17 cellular contexts compared by ENCODE assay signal in genomic region chr6:39565948-39566347, GRCh38.
DNase-seq lines count a peak whose midpoint lies in the region; ATAC-seq, FAIRE-seq and TF ChIP-seq lines count a peak whose summit lies in the region.
"Had no signal": no experiment of that assay in that cellular context is flagged by ENCODE, and none has a peak within 500 bp of the region (broad histone marks: within the 10 kb centered on the region; RNA-seq: fewer than 3 reads in every experiment).

No MANE protein-coding gene starts in this region.

- no peak overlapping the region for H3K4me3 Mint-ChIP-seq in osteocyte (ENCODE audit: unreplicated experiment)
- H3K4me3 Mint-ChIP-seq: CD8-positive, alpha-beta memory T cell had no signal

- 42% methylated on average over 1 of the region's 1 CpG for WGBS in GM12878 (ENCODE audit: insufficient coverage, insufficient replicate concordance, low lambda C conversion rate, missing lambda C conversion rate)
- 83 to 91% methylated on average over 1 of the region's 1 CpG for whole genome bisulfite sequencing in body of pancreas, 2 donors

- no peaks in the 10 kb centered on the region for H3K27me3 Mint-ChIP-seq in osteocyte (ENCODE audit: unreplicated experiment)

- H3K9me2 ChIP-seq in MM.1S (replicated peaks; ENCODE audit: insufficient read depth, low read length), result no peaks in the 10 kb centered on the region
- no peaks in the 10 kb centered on the region for H3K9me2 ChIP-seq in PC-3 (replicated peaks; ENCODE audit: low read length)

- no peak overlapping the region for H3K4me3 ChIP-seq in MM.1S (ENCODE audit: low read length)
- H3K4me3 ChIP-seq in GM12878, result no peak overlapping the region
- no peak overlapping the region for H3K4me3 ChIP-seq in body of pancreas
- no peak overlapping the region for H3K4me3 ChIP-seq in PC-3 (ENCODE audit: low read length)
- H3K4me3 ChIP-seq: A549, BLaER1 had no signal

- in situ Hi-C loops in GM12878 (cut with MboI), result no loop called here

- H3K36me3 ChIP-seq in MM.1S (replicated peaks; ENCODE audit: insufficient read depth, low read length), result no peaks in the 10 kb centered on the region
- no peaks in the 10 kb centered on the region for H3K36me3 ChIP-seq in GM12878 (ENCODE audit: control insufficient read depth in 2 of 2, insufficient read depth in 2 of 2, low read length in 1 of 2)
- no peaks in the 10 kb centered on the region for H3K36me3 ChIP-seq in body of pancreas (replicated peaks in 1 of 2; ENCODE audit: insufficient read depth in 1 of 2, low read depth in 2 of 2)
- no peaks in the 10 kb centered on the region for H3K36me3 ChIP-seq in PC-3 (ENCODE audit: low read depth, low read length)
- H3K36me3 ChIP-seq: BLaER1 had no signal

- TF ChIP-seq POLR2A in GM12878 (IDR thresholded peaks at IDR 0.05; ENCODE audit: low read depth, low read length), result no peak
- no peak for TF ChIP-seq POLR2A in body of pancreas (IDR thresholded peaks at IDR 0.05)

- H3K27ac Mint-ChIP-seq in osteocyte (ENCODE audit: unreplicated experiment), result peak overlapping the region; percentile 7
- H3K27ac Mint-ChIP-seq: CD8-positive, alpha-beta memory T cell had no signal

- H3K9me3 ChIP-seq in MM.1S (replicated peaks; ENCODE audit: insufficient read depth, low read length) (no peaks in the 10 kb centered on the region), GM12878 (replicated peaks; ENCODE audit: control insufficient read depth, insufficient read depth, low read length) (no peaks in the 10 kb centered on the region), body of pancreas (no peaks in the 10 kb centered on the region), PC-3 (ENCODE audit: low read length) (no peaks in the 10 kb centered on the region)
- H3K9me3 ChIP-seq: A549, BLaER1, Caco-2 had no signal

- DNase-seq in MM.1S, result no peak
- DNase-seq in GM12878 (ENCODE audit: low read depth, low spot score), result no peak
- DNase-seq in fibroblast of peridontal ligament (ENCODE audit: extremely low read depth), result peak; percentile 21
- DNase-seq in osteocyte (ENCODE audit: extremely low spot score, unreplicated experiment), result no peak
- no peak for DNase-seq in body of pancreas
- no peak for DNase-seq in stimulated activated CD4-positive, alpha-beta T cell treated with anti-CD3 and anti-CD28 coated beads, Interleukin-2, amount 100 ng/mL, for 24 hours
- DNase-seq in NCI-H510A treated with DMSO at 0.1 percent for 48 hours (lab: John Stamatoyannopoulos, UW), result no peak
- no peak for DNase-seq in PC-3
- DNase-seq: Caco-2; CD8-positive, alpha-beta memory T cell; DND-41; GDM1 had no signal

- SMC1A ChIA-PET in GM12878 (lab: Charles Lee; ENCODE audit: uncharacterized antibody, unreplicated experiment), result interaction anchor here (1.2 to 1.7 kb wide), 2 partner anchors 17 to 23 kb away, joined by 3 read pairs; no protein-coding TSS in a partner anchor

- H3K4me1 Mint-ChIP-seq in osteocyte (ENCODE audit: unreplicated experiment), result peaks cover 43% of the 10 kb centered on the region
- H3K4me1 Mint-ChIP-seq: CD8-positive, alpha-beta memory T cell had no signal

- H3K4me2 ChIP-seq in MM.1S (ENCODE audit: low read depth, low read length) (0 out of 2 replicates have a peak overlapping the region, but pooled peaks have one; percentile 6), GM12878 (ENCODE audit: control insufficient read depth, insufficient read depth) (no peak overlapping the region), PC-3 (ENCODE audit: low read length) (no peak overlapping the region)
- H3K4me2 ChIP-seq: A549, BLaER1 had no signal

- intact Hi-C loops in GM12878 (cut with micrococcal nuclease; ENCODE audit: unreplicated experiment), result no loop called here
- intact Hi-C loops in body of pancreas (cut with DNase I), result no loop called here
- intact Hi-C loops in PC-3 (cut with micrococcal nuclease), result no loop called here

- H3K27ac ChIP-seq in MM.1S (ENCODE audit: low read length) (no peak overlapping the region), GM12878 (ENCODE audit: control insufficient read depth, insufficient read depth) (no peak overlapping the region), body of pancreas (no peak overlapping the region), PC-3 (ENCODE audit: low read length) (no peak overlapping the region)
- H3K27ac ChIP-seq: A549, BLaER1, HL-60 had no signal

- RAD21 ChIA-PET in GM12878 (lab: Charles Lee; ENCODE audit: unreplicated experiment), result no interaction called here

- H3K4me1 ChIP-seq in MM.1S (ENCODE audit: low read length), result no peaks in the 10 kb centered on the region
- no peaks in the 10 kb centered on the region for H3K4me1 ChIP-seq in GM12878 (ENCODE audit: control insufficient read depth, insufficient read depth, low read length)
- H3K4me1 ChIP-seq in body of pancreas, result peaks cover 13% of the 10 kb centered on the region
- H3K4me1 ChIP-seq in PC-3 (ENCODE audit: insufficient read depth, low read length), result no peaks in the 10 kb centered on the region
- H3K4me1 ChIP-seq: A549, BLaER1, Caco-2 had no signal

- H4K20me1 ChIP-seq in MM.1S (ENCODE audit: insufficient read depth, low read length) (no peaks in the 10 kb centered on the region), GM12878 (ENCODE audit: control insufficient read depth, insufficient read depth) (0 out of 2 replicates have a peak, but pooled peaks cover 2% of the 10 kb centered on the region), PC-3 (ENCODE audit: low read length) (no peaks in the 10 kb centered on the region)
- H4K20me1 ChIP-seq: BLaER1 had no signal

- H3F3A ChIP-seq in MM.1S (ENCODE audit: insufficient read depth, low read length), result no peaks in the 10 kb centered on the region
- H3F3A ChIP-seq in PC-3 (ENCODE audit: low read length, unreplicated experiment), result no peaks in the 10 kb centered on the region

- H3K9me3 Mint-ChIP-seq in osteocyte (ENCODE audit: unreplicated experiment), result peaks cover under 1% of the 10 kb centered on the region
- H3K9me3 Mint-ChIP-seq: CD8-positive, alpha-beta memory T cell had no signal

- FAIRE-seq in GM12878 (lab: Jason Lieb, UNC), result no peak
- FAIRE-seq: A549, H54 had no signal

- no peaks in the 10 kb centered on the region for H3K27me3 ChIP-seq in MM.1S (replicated peaks; ENCODE audit: insufficient read depth, low read length)
- H3K27me3 ChIP-seq in GM12878 (replicated peaks in 1 of 2; ENCODE audit: control insufficient read depth in 2 of 2, insufficient read depth in 2 of 2, low read length in 1 of 2), result no peaks in the 10 kb centered on the region
- no peaks in the 10 kb centered on the region for H3K27me3 ChIP-seq in body of pancreas
- H3K27me3 ChIP-seq in PC-3 (ENCODE audit: low read length), result peaks cover 5% of the 10 kb centered on the region
- H3K27me3 ChIP-seq: BLaER1 had no signal

- TF ChIP-seq EP300 in GM12878 (IDR thresholded peaks at IDR 0.05; ENCODE audit: borderline replicate concordance in 1 of 2, control insufficient read depth in 1 of 2, low read depth in 2 of 2, low read length in 2 of 2), result no peak

- no peak for TF ChIP-seq RAD21 in GM12878 (IDR thresholded peaks at IDR 0.05; ENCODE audit: insufficient read depth, low read depth, low read length)

- ATAC-seq in GM12878 (peak; percentile 64), body of pancreas (no peak), PC-3 (no peak)
- ATAC-seq: A549, HCT116 had no signal

- H2AFZ ChIP-seq in MM.1S (ENCODE audit: low read length), result no peak overlapping the region; the same call in 1 of the 2 replicates
- H2AFZ ChIP-seq in GM12878 (ENCODE audit: control insufficient read depth, low read depth, low read length), result no peak overlapping the region
- no peak overlapping the region for H2AFZ ChIP-seq in PC-3 (ENCODE audit: low read length)

- H3K9ac ChIP-seq in MM.1S (ENCODE audit: low read length) (no peak overlapping the region), GM12878 (ENCODE audit: control insufficient read depth, insufficient read depth, low read length) (no peak overlapping the region), PC-3 (ENCODE audit: low read length) (no peak overlapping the region)
- H3K9ac ChIP-seq: BLaER1 had no signal

- no peaks in the 10 kb centered on the region for H3K36me3 Mint-ChIP-seq in osteocyte (ENCODE audit: unreplicated experiment)
- H3K36me3 Mint-ChIP-seq: CD8-positive, alpha-beta memory T cell had no signal

- BruUV-seq in GM12878 (replicated peaks; lab: Mats Ljungman, UMichigan), result no TSS peak
- no TSS peak for BruUV-seq in PC-3 (replicated peaks; lab: Mats Ljungman, UMichigan)

- CTCF ChIA-PET in GM12878 (lab: Yijun Ruan, JAX) (interaction anchor here (1.6 kb wide), 1 partner anchor 18 kb away, joined by 6 read pairs; no protein-coding TSS in a partner anchor), PC-3 (lab: Charles Lee) (no interaction called here)

- H3K79me2 ChIP-seq in MM.1S (ENCODE audit: low read length), result no peaks in the 10 kb centered on the region
- no peaks in the 10 kb centered on the region for H3K79me2 ChIP-seq in GM12878 (ENCODE audit: control insufficient read depth, insufficient read depth, low read length)
- no peaks in the 10 kb centered on the region for H3K79me2 ChIP-seq in PC-3 (ENCODE audit: low read length)

- POLR2A ChIA-PET in GM12878 (lab: Charles Lee), result no interaction called here
- POLR2A ChIA-PET in PC-3 (lab: Charles Lee; ENCODE audit: unreplicated experiment), result no interaction called here

- TF ChIP-seq CTCF in MM.1S (IDR thresholded peaks at IDR 0.05; ENCODE audit: low read length) (no peak), GM12878 (IDR thresholded peaks at IDR 0.05 in 2 of 3, conservative IDR thresholded peaks at IDR 0.05 in 1 of 3; ENCODE audit: control insufficient read depth in 2 of 3, extremely low read depth in 1 of 3, insufficient read depth in 1 of 3, low read depth in 3 of 3, low read length in 3 of 3) (no peak), osteocyte (IDR thresholded peaks at IDR 0.05) (no peak), body of pancreas (IDR thresholded peaks at IDR 0.05) (no peak), PC-3 (conservative IDR thresholded peaks at IDR 0.05; ENCODE audit: low read depth, low read length) (no peak)

TF ChIP-seq in GM12878, 131 proteins besides CTCF, POLR2A, EP300 and RAD21 (continues in another document):
- TF ChIP-seq RUNX3 (IDR thresholded peaks at IDR 0.05; ENCODE audit: low read length), result no peak
- no peak for TF ChIP-seq SUZ12 (IDR thresholded peaks at IDR 0.05; ENCODE audit: unreplicated experiment)
- TF ChIP-seq MEF2B (IDR thresholded peaks at IDR 0.05; ENCODE audit: partially characterized antibody, poor library complexity, severe bottlenecking), result no peak
- TF ChIP-seq SIX5 (IDR thresholded peaks at IDR 0.05; ENCODE audit: low read depth, low read length, severe bottlenecking), result no peak
- TF ChIP-seq NR2C1 (IDR thresholded peaks at IDR 0.05), result no peak
- no peak for TF ChIP-seq ESRRA (IDR thresholded peaks at IDR 0.05; ENCODE audit: low read length)
- no peak for TF ChIP-seq E2F4 (IDR thresholded peaks at IDR 0.05; ENCODE audit: low read depth, low read length)
- TF ChIP-seq BCL11A (IDR thresholded peaks at IDR 0.05; ENCODE audit: low read depth, low read length), result no peak
